In the genomic region with DNA sequence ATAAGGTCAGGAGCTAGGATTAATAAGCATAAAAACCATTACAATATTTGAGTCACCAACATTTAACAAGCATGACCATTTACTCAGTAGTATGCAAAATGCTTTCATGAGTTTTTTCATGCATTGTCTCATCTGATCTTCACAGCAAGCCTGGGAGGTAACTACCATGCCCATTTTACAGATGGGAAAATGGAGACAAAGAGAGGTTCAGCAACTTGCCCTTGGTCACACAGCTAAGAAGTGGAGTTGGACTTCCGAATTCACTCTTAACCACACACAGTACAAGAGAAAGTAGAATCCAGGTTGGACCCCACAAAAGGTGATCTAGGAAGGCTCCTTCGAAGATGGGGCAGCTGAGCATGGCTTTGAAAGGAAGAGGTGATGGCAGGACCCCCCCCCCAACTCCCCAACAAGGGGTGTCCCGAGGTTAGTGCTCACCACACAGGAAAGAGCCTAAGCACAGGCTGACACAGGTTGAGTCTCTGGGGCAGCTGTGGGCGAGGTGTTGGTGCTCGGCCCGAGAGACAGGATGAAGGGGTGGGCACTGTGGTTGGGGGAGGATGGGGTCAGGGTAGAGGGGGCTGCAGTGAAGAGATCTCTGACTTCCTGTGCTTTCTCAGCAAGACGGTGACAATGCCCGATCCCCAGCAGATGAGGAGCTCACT, we compare ENCODE assay signal across 10 cellular contexts.
DNase-seq lines count a peak whose midpoint lies in the region; ATAC-seq and FAIRE-seq lines count a peak whose summit lies in the region.
"Had no signal": no experiment of that assay in that cellular context is flagged by ENCODE, and none has a peak within 500 bp of the region (broad histone marks: within the 10 kb centered on the region; RNA-seq: fewer than 3 reads in every experiment).

No MANE protein-coding gene starts in this region.

- DNase-seq in GM18507 (ENCODE audit: extremely low spot score, insufficient read length, low read depth): no peak
- DNase-seq in UCSD-AML1 (lab: John Stamatoyannopoulos, UW; ENCODE audit: unreplicated experiment): peak; percentile 58
- DNase-seq in caudate nucleus (lab: John Stamatoyannopoulos, UW): no peak
- DNase-seq in stimulated activated CD8-positive, alpha-beta memory T cell treated with anti-CD3 and anti-CD28 coated beads, Interleukin-2, amount 100 ng/mL, for 48 hours (ENCODE audit: low read depth in 2 of 2): peak; percentile 44 to 50
- DNase-seq in NCI-H2227 (lab: John Stamatoyannopoulos, UW; ENCODE audit: unreplicated experiment): no peak
- no peak for DNase-seq in AG20443 (ENCODE audit: low spot score)
- DNase-seq: colonic mucosa, NCI-H1436 treated with DMSO at 0.1 percent for 48 hours had no signal

- FAIRE-seq in GM18507 (lab: Jason Lieb, UNC): peak; percentile 76

- no peak for ATAC-seq in HG02678 (IDR thresholded peaks at IDR 0.05; ENCODE audit: unreplicated experiment)
- ATAC-seq: Panc1 had no signal

- peak overlapping the region; percentile 48 for H3K27ac ChIP-seq in caudate nucleus (ENCODE audit: low read depth, low read length)
- H3K27ac ChIP-seq: colonic mucosa had no signal

Comparison
In these comparisons a context has a peak if more than half of its experiments do, and no peak if none do; other contexts are left out.
1. DNase-seq: peak in UCSD-AML1 (single experiment) and stimulated activated CD8-positive, alpha-beta memory T cell treated with anti-CD3 and anti-CD28 coated beads, Interleukin-2, amount 100 ng/mL, for 48 hours (2 of 2); none in GM18507 (single experiment), caudate nucleus (0 of 61), NCI-H2227 (single experiment) and AG20443 (single experiment).